ENCODE assay signal across 12 cellular contexts in genomic region chr15:51144021-51144532, GRCh38. TPM values are rescaled to one million over a fixed set of nuclear protein-coding genes. Genes with fewer than 3 reads are reported as not detected.
A peak's percentile ranks its signal among the peaks of the same experiment; 100 is the strongest.
DNase-seq lines count a peak whose midpoint lies in the region; ATAC-seq and TF ChIP-seq lines count a peak whose summit lies in the region.
"Had no signal": no experiment of that assay in that cellular context is flagged by ENCODE, and none has a peak within 500 bp of the region (broad histone marks: within the 10 kb centered on the region; RNA-seq: fewer than 3 reads in every experiment).

No MANE protein-coding gene starts in this region.

- DNase-seq in AG08396 (ENCODE audit: low spot score) (peak; percentile 31), HT1080 (ENCODE audit: low read depth) (peak; percentile 85), astrocyte of the spinal cord (ENCODE audit: low read depth, low spot score) (peak; percentile 82), iPS-NIHi7 (ENCODE audit: extremely low spot score) (peak; percentile 38), NCI-H1436 (lab: John Stamatoyannopoulos, UW) (no peak), NCI-H2081 (lab: John Stamatoyannopoulos, UW) (no peak), DMS 273 treated with DMSO at 0.1 percent for 48 hours (lab: John Stamatoyannopoulos, UW) (no peak)
- DNase-seq: CD4-positive, alpha-beta memory T cell; naive B cell; NCI-H146; WERI-Rb-1 had no signal

- no peak for TF ChIP-seq CTCF in astrocyte of the spinal cord (IDR thresholded peaks at IDR 0.05; ENCODE audit: low read depth, low read length)

- no peak overlapping the region for H3K4me3 ChIP-seq in astrocyte of the spinal cord (ENCODE audit: low read depth, low read length)

- in situ Hi-C loops in astrocyte of the spinal cord (cut with HindIII; ENCODE audit: low sequenced_read_pairs), result no loop called here

- no peak for ATAC-seq in GM19395 (IDR thresholded peaks at IDR 0.05; ENCODE audit: unreplicated experiment)

RNA-seq across cellular contexts. Expression of gene TNFAIP8L3, which starts 49.4 kb away (rescaled TPM):
- total RNA-seq in HT1080 (2014; rRNA removed; shearing (Covaris generic)), result 1.8 and 2.3 TPM in 2 replicates
- polyA plus RNA-seq in HT1080 (2015; cell fraction: cytosol; rRNA removed), result 1.7 and 1.8 TPM in 2 replicates
- polyA plus RNA-seq in HT1080 (2015; cell fraction: nucleus; rRNA removed), result 0.43 and 1.3 TPM in 2 replicates
- total RNA-seq: CD4-positive, alpha-beta memory T cell had no signal
- polyA plus RNA-seq: CD4-positive, alpha-beta memory T cell had no signal

Comparison
In these comparisons a context has a peak if more than half of its experiments do, and no peak if none do; other contexts are left out.
1. DNase-seq: peak in AG08396 (single experiment), HT1080 (single experiment), astrocyte of the spinal cord (single experiment) and iPS-NIHi7 (single experiment); none in NCI-H1436 (single experiment), NCI-H2081 (0 of 2) and DMS 273 treated with DMSO at 0.1 percent for 48 hours (single experiment).